2 cellular contexts compared by ENCODE assay signal in the genomic region with DNA sequence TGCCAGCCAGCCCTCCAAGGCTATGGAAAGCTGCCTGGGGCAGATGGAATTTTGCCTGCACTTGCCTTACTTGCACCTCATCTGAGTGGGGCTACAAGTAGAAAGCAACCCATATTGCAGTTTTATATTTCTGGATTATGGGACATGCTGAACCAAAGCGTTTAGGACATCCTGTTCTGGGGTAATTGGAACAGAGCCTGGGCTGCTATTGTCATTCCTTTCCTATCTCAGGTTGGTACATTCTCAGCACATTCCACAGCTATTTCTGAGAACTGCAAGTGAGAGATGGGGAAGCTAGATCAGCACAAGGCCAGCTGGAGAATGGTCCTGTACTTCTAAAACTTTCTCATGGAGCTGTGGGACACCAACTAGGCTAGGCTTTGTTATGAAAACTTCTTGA.
TF ChIP-seq lines count a peak whose summit lies in the region.

No MANE protein-coding gene starts in this region.

TF ChIP-seq in IMR-90, 13 proteins besides CTCF, POLR2A, EP300 and RAD21 (continued from another document):
- no peak for TF ChIP-seq MAFK (IDR thresholded peaks at IDR 0.05; ENCODE audit: low read depth, low read length)
- no peak for TF ChIP-seq RCOR1 (IDR thresholded peaks at IDR 0.05; ENCODE audit: insufficient replicate concordance, low read length)
- no peak for TF ChIP-seq CEBPB (IDR thresholded peaks at IDR 0.05; ENCODE audit: low read depth, low read length)
- TF ChIP-seq, protein P1, sequence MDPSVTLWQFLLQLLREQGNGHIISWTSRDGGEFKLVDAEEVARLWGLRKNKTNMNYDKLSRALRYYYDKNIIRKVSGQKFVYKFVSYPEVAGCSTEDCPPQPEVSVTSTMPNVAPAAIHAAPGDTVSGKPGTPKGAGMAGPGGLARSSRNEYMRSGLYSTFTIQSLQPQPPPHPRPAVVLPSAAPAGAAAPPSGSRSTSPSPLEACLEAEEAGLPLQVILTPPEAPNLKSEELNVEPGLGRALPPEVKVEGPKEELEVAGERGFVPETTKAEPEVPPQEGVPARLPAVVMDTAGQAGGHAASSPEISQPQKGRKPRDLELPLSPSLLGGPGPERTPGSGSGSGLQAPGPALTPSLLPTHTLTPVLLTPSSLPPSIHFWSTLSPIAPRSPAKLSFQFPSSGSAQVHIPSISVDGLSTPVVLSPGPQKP (IDR thresholded peaks at IDR 0.05; ENCODE audit: borderline replicate concordance, low read depth, low read length), result no peak
- TF ChIP-seq, protein P2, sequence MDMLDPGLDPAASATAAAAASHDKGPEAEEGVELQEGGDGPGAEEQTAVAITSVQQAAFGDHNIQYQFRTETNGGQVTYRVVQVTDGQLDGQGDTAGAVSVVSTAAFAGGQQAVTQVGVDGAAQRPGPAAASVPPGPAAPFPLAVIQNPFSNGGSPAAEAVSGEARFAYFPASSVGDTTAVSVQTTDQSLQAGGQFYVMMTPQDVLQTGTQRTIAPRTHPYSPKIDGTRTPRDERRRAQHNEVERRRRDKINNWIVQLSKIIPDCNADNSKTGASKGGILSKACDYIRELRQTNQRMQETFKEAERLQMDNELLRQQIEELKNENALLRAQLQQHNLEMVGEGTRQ (IDR thresholded peaks at IDR 0.05; ENCODE audit: low read depth, low read length), result no peak
- no peak for TF ChIP-seq NFE2L2 (IDR thresholded peaks at IDR 0.05; ENCODE audit: low read depth, low read length)
- TF ChIP-seq BHLHE40 (IDR thresholded peaks at IDR 0.05; ENCODE audit: low read depth, low read length), result no peak
- no peak for TF ChIP-seq CHD1 (IDR thresholded peaks at IDR 0.05; ENCODE audit: low read depth, low read length)
- no peak for TF ChIP-seq MAZ (IDR thresholded peaks at IDR 0.05; ENCODE audit: borderline replicate concordance, low read depth, low read length)
- TF ChIP-seq FOS (IDR thresholded peaks at IDR 0.05; ENCODE audit: low read depth, low read length), result no peak
- no peak for TF ChIP-seq RFX5 (IDR thresholded peaks at IDR 0.05; ENCODE audit: low read depth, low read length)

TF ChIP-seq in GM12891, 5 proteins besides CTCF, POLR2A, EP300 and RAD21:
- TF ChIP-seq TAF1 (IDR thresholded peaks at IDR 0.05; ENCODE audit: low read depth, low read length) (no peak), POLR2AphosphoS5 (IDR thresholded peaks at IDR 0.05; ENCODE audit: low read depth, low read length) (no peak)
TF ChIP-seq in GM12891: peak in this region for 0.
